In the genomic region with DNA sequence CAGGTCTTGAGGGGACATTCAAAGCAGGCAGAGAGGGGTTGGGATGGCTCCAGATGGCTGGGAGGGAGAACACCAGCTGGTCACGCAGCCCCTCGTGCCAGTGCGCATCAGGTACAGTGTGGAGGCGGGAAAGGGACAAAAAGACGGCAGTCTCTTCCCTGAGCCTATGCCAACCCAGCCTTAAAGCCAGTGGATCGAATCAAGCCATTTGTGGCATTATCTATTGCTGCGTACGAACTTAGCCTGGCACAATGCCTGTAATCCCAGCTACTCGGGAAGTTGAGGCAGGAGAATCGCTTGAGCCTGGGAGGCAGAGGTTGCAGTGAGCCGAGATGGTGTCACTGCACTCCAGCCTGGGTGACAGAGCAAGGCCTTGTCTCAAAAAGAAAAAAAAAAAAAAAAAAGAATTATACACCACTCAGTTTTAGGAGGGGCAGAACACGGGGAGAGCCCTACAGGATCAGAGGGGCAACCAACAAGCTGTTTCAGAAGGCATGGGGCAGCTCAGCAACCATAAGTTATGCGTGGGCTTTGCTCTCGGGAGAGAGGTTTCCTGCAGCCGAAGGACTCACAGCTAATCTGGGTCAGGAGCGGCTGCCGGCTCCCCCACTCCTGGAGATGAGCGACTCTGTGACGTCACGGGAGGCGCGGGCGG, we compare ENCODE assay signal across 8 cellular contexts. TPM values are rescaled to one million over a fixed set of nuclear protein-coding genes. Genes with fewer than 3 reads are reported as not detected.
DNase-seq lines count a peak whose midpoint lies in the region; ATAC-seq and TF ChIP-seq lines count a peak whose summit lies in the region.

No MANE protein-coding gene starts in this region.

- TF ChIP-seq POLR2A in gastroesophageal sphincter (IDR thresholded peaks at IDR 0.05): no peak

- H3K27ac ChIP-seq in gastroesophageal sphincter: peak overlapping the region; percentile 78 to 98 (median 96)

- H3K4me1 ChIP-seq in gastroesophageal sphincter: peaks cover 0 to 31% (median 21%) of the 10 kb centered on the region in 3 donors

- DNase-seq in DMS 273 treated with DMSO at 0.1 percent for 48 hours (lab: John Stamatoyannopoulos, UW) (peak; percentile 76), OCI-M1 (lab: John Stamatoyannopoulos, UW) (peak; percentile 91), activated gamma-delta T cell (lab: John Stamatoyannopoulos, UW) (peak; percentile 91), non-pigmented ciliary epithelial cell (ENCODE audit: low read depth) (peak; percentile 63), superior temporal gyrus (ENCODE audit: extremely low spot score) (peak; percentile 95)

- no peaks in the 10 kb centered on the region for H3K9me3 ChIP-seq in gastroesophageal sphincter

- H3K4me3 ChIP-seq in gastroesophageal sphincter: peak overlapping the region; percentile 67 to 92

- H3K27me3 ChIP-seq in gastroesophageal sphincter: no peaks in the 10 kb centered on the region

- ATAC-seq in HG02763 (IDR thresholded peaks at IDR 0.05; ENCODE audit: unreplicated experiment) (peak; percentile 93), gastroesophageal sphincter (no peak), GM21423 (IDR thresholded peaks at IDR 0.05; ENCODE audit: unreplicated experiment) (no peak)

- WGBS in gastroesophageal sphincter (ENCODE audit: low coverage in 1 of 2), 2 donors: 11 to 17% methylated on average over 6 to 15 of the region's 23 CpGs

- TF ChIP-seq EP300 in gastroesophageal sphincter (IDR thresholded peaks at IDR 0.05): no peak

- H3K36me3 ChIP-seq in gastroesophageal sphincter: peaks cover 0 to 37% of the 10 kb centered on the region in 2 donors

- no peak for TF ChIP-seq CTCF in gastroesophageal sphincter (IDR thresholded peaks at IDR 0.05)

RNA-seq across cellular contexts. Expression of gene NDUFB2, which starts 0.4 kb away (rescaled TPM):
- 100 to 1,000 TPM; 187 to 472 (median 345) TPM for total RNA-seq in gastroesophageal sphincter

RNA-seq across cellular contexts. Expression of gene ADCK2, which starts 23.4 kb away (rescaled TPM):
- 10 to 100 TPM; 14.5 to 33.4 (median 22.4) TPM for total RNA-seq in gastroesophageal sphincter

RNA-seq across cellular contexts. Expression of gene DENND2A, which starts 55.5 kb away (rescaled TPM):
- total RNA-seq in gastroesophageal sphincter: 10 to 100 TPM; 25.2 to 83.5 (median 46.5) TPM
